In genomic region chr11:59551651-59552521, GRCh38 we compare ENCODE assay signal across 8 cellular contexts. TPM values are rescaled to one million over a fixed set of nuclear protein-coding genes. Genes with fewer than 3 reads are reported as not detected.
DNase-seq lines count a peak whose midpoint lies in the region; ATAC-seq and TF ChIP-seq lines count a peak whose summit lies in the region.

No MANE protein-coding gene starts in this region.

- H3K27me3 ChIP-seq in RWPE2 (ENCODE audit: insufficient read depth, poor library complexity, severe bottlenecking) = no peaks in the 10 kb centered on the region
- H3K27me3 ChIP-seq in mesenchymal stem cell (ENCODE audit: control insufficient read depth in 1 of 2, insufficient read depth in 1 of 2, low read length in 2 of 2) = no peaks in the 10 kb centered on the region

- peak overlapping the region in 1 of 2 experiments; percentile 41 for H3K14ac ChIP-seq in mesenchymal stem cell (ENCODE audit: low read length in 2 of 2)

- H3K4me3 Mint-ChIP-seq in type B pancreatic cell = peak overlapping the region; percentile 88

- H3K27ac Mint-ChIP-seq in type B pancreatic cell = peak overlapping the region; percentile 98

- H2AFZ ChIP-seq in mesenchymal stem cell (ENCODE audit: low read depth, low read length) = peak overlapping the region; percentile 81

- H4K8ac ChIP-seq in mesenchymal stem cell (ENCODE audit: low read length) = peak overlapping the region; percentile 61

- H3K4me3 ChIP-seq in HEK293 (ENCODE audit: low read depth, low read length) (peak overlapping the region; percentile 46), RWPE2 (ENCODE audit: severe bottlenecking) (peak overlapping the region; percentile 41), mesenchymal stem cell (ENCODE audit: insufficient read depth in 1 of 2, low read depth in 1 of 2, low read length in 2 of 2) (peak overlapping the region; percentile 50 to 89)

- H3K36me3 ChIP-seq in HEK293 (ENCODE audit: control insufficient read depth in 2 of 2, insufficient read depth in 1 of 2, low read length in 2 of 2) = no peaks in the 10 kb centered on the region
- H3K36me3 ChIP-seq in RWPE2 (ENCODE audit: low read depth) = no peaks in the 10 kb centered on the region
- no peaks in the 10 kb centered on the region for H3K36me3 ChIP-seq in mesenchymal stem cell (ENCODE audit: control insufficient read depth in 1 of 2, insufficient read depth in 2 of 2, low read depth in 1 of 2, low read length in 2 of 2)

- H2AK5ac ChIP-seq in mesenchymal stem cell (ENCODE audit: low read length, severe bottlenecking) = no peak overlapping the region

- 2% methylated on average over 26 of the region's 30 CpGs for WGBS in mesenchymal stem cell

- no peak for ATAC-seq in RWPE2 (ENCODE audit: low read depth)
- no peak for ATAC-seq in HG03196 (IDR thresholded peaks at IDR 0.05; ENCODE audit: unreplicated experiment)

- H3K4me2 ChIP-seq in mesenchymal stem cell (ENCODE audit: low read length, poor library complexity, severe bottlenecking) = peak overlapping the region; percentile 77

- H3K18ac ChIP-seq in mesenchymal stem cell (ENCODE audit: low read depth in 1 of 2, low read length in 2 of 2) = peak overlapping the region; percentile 40 to 68

- POLR2A ChIA-PET in HEK293 (lab: Yijun Ruan, JAX) (interaction anchor here (0.6 to 1.1 kb wide), 3 partner anchors 9 to 66 kb away, joined by 3 to 4 read pairs (median 4); partner anchors contain the start of gene OSBP), GM10248 (lab: Yijun Ruan, JAX) (no interaction called here)

- H3K4me1 ChIP-seq in HEK293 (ENCODE audit: control insufficient read depth, insufficient read depth, low read length) = no peaks in the 10 kb centered on the region
- H3K4me1 ChIP-seq in RWPE2 (ENCODE audit: insufficient read depth, poor library complexity, severe bottlenecking) = peaks cover 18% of the 10 kb centered on the region
- H3K4me1 ChIP-seq in mesenchymal stem cell (ENCODE audit: control insufficient read depth, insufficient read depth, low read depth, low read length) = peaks cover 2% of the 10 kb centered on the region

- H3K36me3 Mint-ChIP-seq in type B pancreatic cell = no peaks in the 10 kb centered on the region

- no peak overlapping the region for H3K27ac ChIP-seq in HEK293 (ENCODE audit: extremely low read depth, low read depth, low read length)
- peak overlapping the region; percentile 86 for H3K27ac ChIP-seq in RWPE2 (ENCODE audit: poor library complexity, severe bottlenecking)
- peak overlapping the region; percentile 96 for H3K27ac ChIP-seq in mesenchymal stem cell (ENCODE audit: low read length, poor library complexity, severe bottlenecking)

- no peak overlapping the region for H2BK120ac ChIP-seq in mesenchymal stem cell (ENCODE audit: low read depth, low read length)

- no peaks in the 10 kb centered on the region for H3K79me1 ChIP-seq in mesenchymal stem cell (replicated peaks; ENCODE audit: low read length, poor library complexity, severe bottlenecking)

- H3K27me3 Mint-ChIP-seq in type B pancreatic cell = peaks cover 17% of the 10 kb centered on the region

- H4K91ac ChIP-seq in mesenchymal stem cell (ENCODE audit: low read length) = peak overlapping the region; percentile 72

- no peak overlapping the region for H2BK15ac ChIP-seq in mesenchymal stem cell (ENCODE audit: low read depth, poor library complexity, severe bottlenecking)

- peak overlapping the region; percentile 97 for H3K9ac ChIP-seq in mesenchymal stem cell (ENCODE audit: low read length)

- no peaks in the 10 kb centered on the region for H3K9me3 Mint-ChIP-seq in type B pancreatic cell

- H2BK5ac ChIP-seq in mesenchymal stem cell (ENCODE audit: low read depth, low read length, poor library complexity, severe bottlenecking) = no peak overlapping the region

- no peaks in the 10 kb centered on the region for H3K9me3 ChIP-seq in HEK293 (ENCODE audit: control insufficient read depth, insufficient read depth, low read depth, low read length)
- no peaks in the 10 kb centered on the region for H3K9me3 ChIP-seq in RWPE2 (ENCODE audit: severe bottlenecking)
- no peaks in the 10 kb centered on the region for H3K9me3 ChIP-seq in mesenchymal stem cell (ENCODE audit: control insufficient read depth, low read length)

- no peak for TF ChIP-seq CTCF in AG09319 (IDR thresholded peaks at IDR 0.05; ENCODE audit: low read depth, low read length)
- no peak for TF ChIP-seq CTCF in HEK293 (tag by site-specific recombination; IDR thresholded peaks at IDR 0.05)
- no peak for TF ChIP-seq CTCF in RWPE2 (IDR thresholded peaks at IDR 0.05; ENCODE audit: poor library complexity, severe bottlenecking)
- no peak for TF ChIP-seq CTCF in type B pancreatic cell (conservative IDR thresholded peaks at IDR 0.05)
- no peak for TF ChIP-seq CTCF in GM10248 (IDR thresholded peaks at IDR 0.05; ENCODE audit: control extremely low read depth, extremely low read depth, low read depth, missing control alignments)

- no peak overlapping the region for H2BK12ac ChIP-seq in mesenchymal stem cell (ENCODE audit: low read length in 2 of 2)

- no peak overlapping the region for H3K23ac ChIP-seq in mesenchymal stem cell (ENCODE audit: low read length in 2 of 2)

- peak overlapping the region in 1 of 2 experiments; percentile 47 for H3K4ac ChIP-seq in mesenchymal stem cell (ENCODE audit: low read depth in 1 of 2, low read length in 2 of 2)

- CTCF ChIA-PET in HEK293 (lab: Yijun Ruan, JAX) (no interaction called here), GM10248 (lab: Yijun Ruan, JAX) (interaction anchor here (3.5 kb wide), 1 partner anchor 14 kb away, joined by 28 read pairs; no protein-coding TSS in a partner anchor)

- peaks cover 39% of the 10 kb centered on the region for H3K4me1 Mint-ChIP-seq in type B pancreatic cell (ENCODE audit: unreplicated experiment)

- DNase-seq in AG09319 (ENCODE audit: extremely low read depth, low read depth) (peak; percentile 78), RWPE2 (ENCODE audit: low spot score) (no peak), dedifferentiated amniotic fluid mesenchymal stem cell (ENCODE audit: extremely low spot score) (peak; percentile 85), mesenchymal stem cell (peak; percentile 85), type B pancreatic cell (ENCODE audit: extremely low spot score, unreplicated experiment) (no peak), GM10248 (ENCODE audit: extremely low spot score) (no peak)

TF ChIP-seq in HEK293, 187 proteins besides CTCF, POLR2A, EP300 and RAD21 (continues in another document):
- TF ChIP-seq, protein P1, sequence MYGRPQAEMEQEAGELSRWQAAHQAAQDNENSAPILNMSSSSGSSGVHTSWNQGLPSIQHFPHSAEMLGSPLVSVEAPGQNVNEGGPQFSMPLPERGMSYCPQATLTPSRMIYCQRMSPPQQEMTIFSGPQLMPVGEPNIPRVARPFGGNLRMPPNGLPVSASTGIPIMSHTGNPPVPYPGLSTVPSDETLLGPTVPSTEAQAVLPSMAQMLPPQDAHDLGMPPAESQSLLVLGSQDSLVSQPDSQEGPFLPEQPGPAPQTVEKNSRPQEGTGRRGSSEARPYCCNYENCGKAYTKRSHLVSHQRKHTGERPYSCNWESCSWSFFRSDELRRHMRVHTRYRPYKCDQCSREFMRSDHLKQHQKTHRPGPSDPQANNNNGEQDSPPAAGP (tag by site-specific recombination; IDR thresholded peaks at IDR 0.05) = no peak
- TF ChIP-seq ZNF513 (tag by site-specific recombination; IDR thresholded peaks at IDR 0.05) = 0 out of 2 replicates have a peak, but pooled peaks have one; percentile 4
- peak; percentile 61 for TF ChIP-seq IKZF3 (tag by site-specific recombination; IDR thresholded peaks at IDR 0.05)
- TF ChIP-seq ZSCAN30 (tag by site-specific recombination; IDR thresholded peaks at IDR 0.05) = peak; percentile 42; the same call in 1 of the 2 replicates
- TF ChIP-seq YY1 (tag by site-specific recombination; IDR thresholded peaks at IDR 0.05) = 0 out of 2 replicates have a peak, but pooled peaks have one; percentile 8
- TF ChIP-seq ZNF558 (tag by site-specific recombination; IDR thresholded peaks at IDR 0.05) = 0 out of 2 replicates have a peak, but pooled peaks have one; percentile 26
- no peak for TF ChIP-seq ZNF837 (tag by site-specific recombination; IDR thresholded peaks at IDR 0.05)
- TF ChIP-seq PRDM6 (tag by site-specific recombination; IDR thresholded peaks at IDR 0.05) = peak; percentile 51; the same call in 1 of the 2 replicates
- TF ChIP-seq KLF10 (tag by site-specific recombination; IDR thresholded peaks at IDR 0.05) = peak; percentile 27; the same call in 1 of the 2 replicates
- TF ChIP-seq ZNF621 (tag by site-specific recombination; IDR thresholded peaks at IDR 0.05) = no peak
- TF ChIP-seq BCL11B (tag by site-specific recombination; IDR thresholded peaks at IDR 0.05; ENCODE audit: low read depth) = no peak
- peak; percentile 18; the same call in 1 of the 2 replicates for TF ChIP-seq ZNF600 (tag by site-specific recombination; IDR thresholded peaks at IDR 0.05)

RNA-seq across cellular contexts. Expression of gene OR4D9, which starts 40.5 kb away (rescaled TPM):
- not detected for polyA plus RNA-seq in mesenchymal stem cell (2013, experiment 1 of 2)
- polyA plus RNA-seq in mesenchymal stem cell (2013, experiment 2 of 2) = not detected
- not detected in 2 replicates for total RNA-seq in type B pancreatic cell (ENCODE audit: low replicate concordance)

RNA-seq across cellular contexts. Expression of gene OR4D11, which starts 48.5 kb away (rescaled TPM):
- polyA plus RNA-seq in mesenchymal stem cell (2013, experiment 1 of 2) = not detected
- polyA plus RNA-seq in mesenchymal stem cell (2013, experiment 2 of 2) = not detected
- total RNA-seq in type B pancreatic cell (ENCODE audit: low replicate concordance) = not detected in 2 replicates

Comparison
In these comparisons a context has a peak if more than half of its experiments do, and no peak if none do; other contexts are left out.
1. DNase-seq: peak in AG09319 (single experiment), dedifferentiated amniotic fluid mesenchymal stem cell (single experiment) and mesenchymal stem cell (single experiment); none in RWPE2 (single experiment), type B pancreatic cell (single experiment) and GM10248 (single experiment).
2. Peak in every context shown above with its lines, with median percentiles within 50 percentile points of each other: H3K4me3 ChIP-seq.